In the genomic region with DNA sequence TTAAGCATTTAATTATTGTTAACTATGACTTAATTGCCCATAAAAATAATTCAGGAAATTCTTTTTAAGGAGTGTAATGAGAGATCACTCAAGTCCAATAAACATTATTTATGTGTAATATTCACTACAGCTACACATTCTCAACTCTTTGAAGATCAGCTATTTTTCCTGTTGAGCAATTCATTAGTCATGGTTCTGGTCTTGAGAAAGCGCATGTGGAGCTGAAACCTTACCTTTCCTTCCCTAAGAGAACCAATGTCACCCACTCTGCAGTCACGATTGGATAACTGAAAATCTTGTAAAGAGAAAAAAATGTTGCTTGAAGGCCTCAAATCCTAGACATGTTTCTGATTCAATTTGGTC, we compare ENCODE assay signal across 11 cellular contexts.
DNase-seq lines count a peak whose midpoint lies in the region; ATAC-seq and TF ChIP-seq lines count a peak whose summit lies in the region.
"Had no signal": no experiment of that assay in that cellular context is flagged by ENCODE, and none has a peak within 500 bp of the region (broad histone marks: within the 10 kb centered on the region; RNA-seq: fewer than 3 reads in every experiment).

No MANE protein-coding gene starts in this region.

- no peak for TF ChIP-seq CTCF in astrocyte of the cerebellum (IDR thresholded peaks at IDR 0.05; ENCODE audit: low read depth, low read length, missing control alignments)

- peak; percentile 49 for DNase-seq in AG08396 (ENCODE audit: low spot score)
- DNase-seq in M059J (ENCODE audit: low read depth), result peak; percentile 99
- DNase-seq in astrocyte of the cerebellum (ENCODE audit: low read depth), result peak; percentile 93
- peak; percentile 89 for DNase-seq in kidney tubule cell (ENCODE audit: low spot score)
- DNase-seq in DMS53 treated with DMSO at 0.1 percent for 48 hours (lab: John Stamatoyannopoulos, UW; ENCODE audit: unreplicated experiment), result no peak
- no peak for DNase-seq in NCI-H2081 treated with DMSO at 0.1 percent for 48 hours (lab: John Stamatoyannopoulos, UW)
- DNase-seq in activated CD4-positive, alpha-beta T cell treated with anti-CD3 and anti-CD28 coated beads, Interleukin-2, amount 50 U/mL, for 4 hours, result no peak
- DNase-seq: activated T-cell treated with anti-CD3 and anti-CD28 coated beads, Interleukin-2, amount 50 U/mL, for 24 hours; CD4-positive, alpha-beta memory T cell; lower lobe of right lung had no signal

- in situ Hi-C loops in astrocyte of the cerebellum (cut with HindIII; ENCODE audit: low sequenced_read_pairs), result no loop called here

- H3K4me3 ChIP-seq in astrocyte of the cerebellum (ENCODE audit: low read depth, low read length), result no peak overlapping the region
- H3K4me3 ChIP-seq: lower lobe of right lung had no signal

- no peak for ATAC-seq in GM21390 (IDR thresholded peaks at IDR 0.05; ENCODE audit: unreplicated experiment)

Comparison
In these comparisons a context has a peak if more than half of its experiments do, and no peak if none do; other contexts are left out.
1. DNase-seq: peak in AG08396 (single experiment), M059J (single experiment), astrocyte of the cerebellum (single experiment) and kidney tubule cell (single experiment); none in DMS53 treated with DMSO at 0.1 percent for 48 hours (single experiment), NCI-H2081 treated with DMSO at 0.1 percent for 48 hours (single experiment) and activated CD4-positive, alpha-beta T cell treated with anti-CD3 and anti-CD28 coated beads, Interleukin-2, amount 50 U/mL, for 4 hours (0 of 2).